15 cellular contexts compared by ENCODE assay signal in genomic region chr4:7760228-7760627, GRCh38.
DNase-seq lines count a peak whose midpoint lies in the region; ATAC-seq and TF ChIP-seq lines count a peak whose summit lies in the region.
"Had no signal": no experiment of that assay in that cellular context is flagged by ENCODE, and none has a peak within 500 bp of the region (broad histone marks: within the 10 kb centered on the region; RNA-seq: fewer than 3 reads in every experiment).

No MANE protein-coding gene starts in this region.

- H3K36me3 Mint-ChIP-seq in activated CD8-positive, alpha-beta memory T cell treated with anti-CD3 and anti-CD28 coated beads, Interleukin-2, amount 10 ng/mL, durations not matched to agents 7 days and 5 days = no peaks in the 10 kb centered on the region
- H3K36me3 Mint-ChIP-seq in CD8-positive, alpha-beta T cell = peaks cover 9% of the 10 kb centered on the region
- H3K36me3 Mint-ChIP-seq in activated T-helper 2 cell treated with anti-CD3 and anti-CD28 coated beads, Interferon-gamma antibody, Interleukin-2, Interleukin-4, amounts not matched to agents 10 μg/mL and 5 μg/mL and 100 μg/mL, durations not matched to agents 14 hours and 24 hours and 36 hours (ENCODE audit: low read depth) = peaks cover 15% of the 10 kb centered on the region

- no peak for ATAC-seq in activated CD8-positive, alpha-beta memory T cell treated with anti-CD3 and anti-CD28 coated beads, Interleukin-2, amount 10 ng/mL, durations not matched to agents 7 days and 5 days
- no peak for ATAC-seq in CD8-positive, alpha-beta T cell
- ATAC-seq in lower lobe of right lung = no peak
- ATAC-seq in GM21381 (IDR thresholded peaks at IDR 0.05; ENCODE audit: unreplicated experiment) = no peak
- no peak for ATAC-seq in HG03565 (IDR thresholded peaks at IDR 0.05; ENCODE audit: unreplicated experiment)
- ATAC-seq: right lobe of liver, upper lobe of right lung had no signal

- peaks cover 35% of the 10 kb centered on the region for H3K4me1 ChIP-seq in CD8-positive, alpha-beta T cell (ENCODE audit: insufficient read depth, low read length)
- H3K4me1 ChIP-seq in lower lobe of right lung (peaks cover 15% of the 10 kb centered on the region), HAP-1 (no peaks in the 10 kb centered on the region)
- H3K4me1 ChIP-seq: right lobe of liver had no signal

- intact Hi-C loops in CD8-positive, alpha-beta T cell (cut with DNase I, micrococcal nuclease) = loop anchor here in 1 of 2 experiments (2.0 kb wide), 1 partner anchor 43 kb away; no protein-coding TSS in a partner anchor
- intact Hi-C loops in activated T-helper 2 cell treated with anti-CD3 and anti-CD28 coated beads, Interferon-gamma antibody, Interleukin-2, Interleukin-4, amounts not matched to agents 10 μg/mL and 5 μg/mL and 100 μg/mL, durations not matched to agents 14 hours and 24 hours and 36 hours (cut with micrococcal nuclease) = no loop called here
- intact Hi-C loops in lower lobe of right lung (cut with DNase I) = no loop called here

- CTCF ChIA-PET in activated CD8-positive, alpha-beta memory T cell treated with anti-CD3 and anti-CD28 coated beads, Interleukin-2, amount 10 ng/mL, durations not matched to agents 7 days and 5 days (lab: Charles Lee) = interaction anchor here (1.2 to 7.7 kb wide), 3 partner anchors 14 to 42 kb away, joined by 3 to 82 read pairs (median 7); no protein-coding TSS in a partner anchor
- CTCF ChIA-PET in CD8-positive, alpha-beta T cell (lab: Charles Lee) = interaction anchor here (1.4 to 2.9 kb wide), 3 partner anchors 10 to 44 kb away, joined by 5 to 11 read pairs (median 10); no protein-coding TSS in a partner anchor

- no peaks in the 10 kb centered on the region for H3K9me3 ChIP-seq in CD8-positive, alpha-beta T cell (ENCODE audit: low read length)
- H3K9me3 ChIP-seq in lower lobe of right lung (no peaks in the 10 kb centered on the region), HAP-1 (no peaks in the 10 kb centered on the region)
- H3K9me3 ChIP-seq: ovary, right lobe of liver, upper lobe of right lung had no signal

- peak overlapping the region; percentile 19 for H3K4me3 ChIP-seq in CD8-positive, alpha-beta T cell (ENCODE audit: low read depth, low read length)
- H3K4me3 ChIP-seq in lower lobe of right lung (no peak overlapping the region), HAP-1 (no peak overlapping the region)
- H3K4me3 ChIP-seq: ovary, right lobe of liver, upper lobe of right lung had no signal

- TF ChIP-seq CTCF in CD8-positive, alpha-beta T cell (IDR thresholded peaks at IDR 0.05) = no peak
- TF ChIP-seq CTCF in lower lobe of right lung (IDR thresholded peaks at IDR 0.05) = no peak

- H3K27ac ChIP-seq in CD8-positive, alpha-beta T cell (ENCODE audit: low read depth, low read length) = peak overlapping the region; percentile 42
- H3K27ac ChIP-seq in lower lobe of right lung = no peak overlapping the region
- H3K27ac ChIP-seq: ovary, right lobe of liver, upper lobe of right lung had no signal

- H3K36me3 ChIP-seq in CD8-positive, alpha-beta T cell (ENCODE audit: insufficient read depth, low read length) = no peaks in the 10 kb centered on the region
- H3K36me3 ChIP-seq in lower lobe of right lung (peaks cover 32% of the 10 kb centered on the region), HAP-1 (replicated peaks) (0 out of 2 replicates have a peak, but pooled peaks cover 5% of the 10 kb centered on the region)
- H3K36me3 ChIP-seq: ovary, right lobe of liver had no signal

- H3K27ac Mint-ChIP-seq in activated CD8-positive, alpha-beta memory T cell treated with anti-CD3 and anti-CD28 coated beads, Interleukin-2, amount 10 ng/mL, durations not matched to agents 7 days and 5 days = peak overlapping the region; percentile 87
- peak overlapping the region; percentile 92 for H3K27ac Mint-ChIP-seq in CD8-positive, alpha-beta T cell
- peak overlapping the region; percentile 78 for H3K27ac Mint-ChIP-seq in activated T-helper 2 cell treated with anti-CD3 and anti-CD28 coated beads, Interferon-gamma antibody, Interleukin-2, Interleukin-4, amounts not matched to agents 10 μg/mL and 5 μg/mL and 100 μg/mL, durations not matched to agents 14 hours and 24 hours and 36 hours

- in situ Hi-C loops in HAP-1 (cut with MboI; ENCODE audit: low sequenced_read_pairs) = no loop called here

- DNase-seq in activated CD8-positive, alpha-beta memory T cell treated with anti-CD3 and anti-CD28 coated beads, Interleukin-2, amount 10 ng/mL, durations not matched to agents 7 days and 5 days = no peak
- no peak for DNase-seq in activated CD8-positive, alpha-beta memory T cell treated with anti-CD3 and anti-CD28 coated beads for 24 hours
- no peak for DNase-seq in CD8-positive, alpha-beta T cell
- no peak for DNase-seq in activated T-helper 2 cell treated with anti-CD3 and anti-CD28 coated beads, Interferon-gamma antibody, Interleukin-2, Interleukin-4, amounts not matched to agents 10 μg/mL and 5 μg/mL and 100 μg/mL, durations not matched to agents 14 hours and 24 hours and 36 hours (ENCODE audit: low spot score)
- DNase-seq in lower lobe of right lung = peak; percentile 41
- no peak for DNase-seq in HAP-1 (ENCODE audit: low spot score in 2 of 2)
- DNase-seq: DMS79 treated with DMSO at 0.1 percent for 48 hours, NCI-H1417, NCI-H69, ovary, upper lobe of right lung had no signal

- H3K4me3 Mint-ChIP-seq in activated CD8-positive, alpha-beta memory T cell treated with anti-CD3 and anti-CD28 coated beads, Interleukin-2, amount 10 ng/mL, durations not matched to agents 7 days and 5 days = no peak overlapping the region
- H3K4me3 Mint-ChIP-seq in CD8-positive, alpha-beta T cell = peak overlapping the region; percentile 79
- peak overlapping the region; percentile 2 for H3K4me3 Mint-ChIP-seq in activated T-helper 2 cell treated with anti-CD3 and anti-CD28 coated beads, Interferon-gamma antibody, Interleukin-2, Interleukin-4, amounts not matched to agents 10 μg/mL and 5 μg/mL and 100 μg/mL, durations not matched to agents 14 hours and 24 hours and 36 hours (ENCODE audit: low read depth)
- H3K4me3 Mint-ChIP-seq: CD14-positive monocyte had no signal

- H3K27me3 ChIP-seq in CD8-positive, alpha-beta T cell (ENCODE audit: insufficient read depth, low read length) = no peaks in the 10 kb centered on the region
- H3K27me3 ChIP-seq in lower lobe of right lung (ENCODE audit: low read depth) (no peaks in the 10 kb centered on the region), HAP-1 (ENCODE audit: low read depth) (no peaks in the 10 kb centered on the region)
- H3K27me3 ChIP-seq: ovary, right lobe of liver, upper lobe of right lung had no signal

- no peaks in the 10 kb centered on the region for H3K27me3 Mint-ChIP-seq in activated CD8-positive, alpha-beta memory T cell treated with anti-CD3 and anti-CD28 coated beads, Interleukin-2, amount 10 ng/mL, durations not matched to agents 7 days and 5 days
- no peaks in the 10 kb centered on the region for H3K27me3 Mint-ChIP-seq in CD8-positive, alpha-beta T cell (ENCODE audit: low read depth)
- H3K27me3 Mint-ChIP-seq in activated T-helper 2 cell treated with anti-CD3 and anti-CD28 coated beads, Interferon-gamma antibody, Interleukin-2, Interleukin-4, amounts not matched to agents 10 μg/mL and 5 μg/mL and 100 μg/mL, durations not matched to agents 14 hours and 24 hours and 36 hours (ENCODE audit: low read depth) = no peaks in the 10 kb centered on the region

- H3K9me3 Mint-ChIP-seq in activated CD8-positive, alpha-beta memory T cell treated with anti-CD3 and anti-CD28 coated beads, Interleukin-2, amount 10 ng/mL, durations not matched to agents 7 days and 5 days (ENCODE audit: low read depth) = no peaks in the 10 kb centered on the region
- no peaks in the 10 kb centered on the region for H3K9me3 Mint-ChIP-seq in CD8-positive, alpha-beta T cell
- H3K9me3 Mint-ChIP-seq in activated T-helper 2 cell treated with anti-CD3 and anti-CD28 coated beads, Interferon-gamma antibody, Interleukin-2, Interleukin-4, amounts not matched to agents 10 μg/mL and 5 μg/mL and 100 μg/mL, durations not matched to agents 14 hours and 24 hours and 36 hours = no peaks in the 10 kb centered on the region

- POLR2A ChIA-PET in CD8-positive, alpha-beta T cell (lab: Charles Lee) = interaction anchor here (1.0 kb wide), 1 partner anchor 10 kb away, joined by 3 read pairs; no protein-coding TSS in a partner anchor

- peaks cover 19% of the 10 kb centered on the region for H3K4me1 Mint-ChIP-seq in activated CD8-positive, alpha-beta memory T cell treated with anti-CD3 and anti-CD28 coated beads, Interleukin-2, amount 10 ng/mL, durations not matched to agents 7 days and 5 days
- H3K4me1 Mint-ChIP-seq in CD8-positive, alpha-beta T cell (ENCODE audit: low read depth) = peaks cover 33% of the 10 kb centered on the region
- H3K4me1 Mint-ChIP-seq in activated T-helper 2 cell treated with anti-CD3 and anti-CD28 coated beads, Interferon-gamma antibody, Interleukin-2, Interleukin-4, amounts not matched to agents 10 μg/mL and 5 μg/mL and 100 μg/mL, durations not matched to agents 14 hours and 24 hours and 36 hours (ENCODE audit: low read depth) = peaks cover 25% of the 10 kb centered on the region
